10 cellular contexts compared by ENCODE assay signal in the genomic region with DNA sequence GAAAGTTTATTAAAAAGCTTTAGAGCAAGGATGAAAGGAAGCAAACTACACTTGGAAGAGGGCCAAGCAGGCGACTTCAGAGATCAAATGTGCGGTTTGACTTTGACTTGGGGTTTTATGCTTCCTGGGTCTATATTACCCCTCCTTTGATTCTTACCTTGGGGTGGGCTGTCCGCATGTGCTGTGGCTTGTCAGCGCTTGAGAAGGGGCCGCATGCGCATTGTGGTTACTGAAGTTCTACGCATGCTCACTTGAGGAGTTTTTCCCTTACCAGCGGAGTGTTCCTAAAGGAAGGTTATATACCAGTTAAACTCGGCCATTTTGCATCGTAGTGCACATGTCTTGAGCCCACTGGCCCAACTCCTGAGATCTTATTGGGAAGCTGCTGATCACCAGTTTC.
A peak's percentile ranks its signal among the peaks of the same experiment; 100 is the strongest.
DNase-seq lines count a peak whose midpoint lies in the region; ATAC-seq and TF ChIP-seq lines count a peak whose summit lies in the region.
"Had no signal": no experiment of that assay in that cellular context is flagged by ENCODE, and none has a peak within 500 bp of the region (broad histone marks: within the 10 kb centered on the region; RNA-seq: fewer than 3 reads in every experiment).

No MANE protein-coding gene starts in this region.

- peaks cover 16% of the 10 kb centered on the region for H3K4me1 ChIP-seq in DOHH2 (ENCODE audit: control insufficient read depth, low read length)
- H3K4me1 ChIP-seq: right lobe of liver had no signal

- H3K9me3 ChIP-seq in DOHH2 (ENCODE audit: control insufficient read depth, insufficient read depth, low read length): no peaks in the 10 kb centered on the region
- H3K9me3 ChIP-seq: right lobe of liver had no signal

- no peaks in the 10 kb centered on the region for H3K9me2 ChIP-seq in DOHH2 (replicated peaks; ENCODE audit: control insufficient read depth, low read length)

- H3K9me3 Mint-ChIP-seq in central memory CD8-positive, alpha-beta T cell: no peaks in the 10 kb centered on the region

- H3K27me3 Mint-ChIP-seq in central memory CD8-positive, alpha-beta T cell: no peaks in the 10 kb centered on the region

- H3K4me2 ChIP-seq in DOHH2 (ENCODE audit: low read length): peak overlapping the region; percentile 31; the same call in 1 of the 2 replicates

- H3F3A ChIP-seq in DOHH2 (ENCODE audit: control insufficient read depth, insufficient read depth): no peaks in the 10 kb centered on the region

- peak overlapping the region; percentile 74 for H3K27ac Mint-ChIP-seq in central memory CD8-positive, alpha-beta T cell (ENCODE audit: low read depth)

- no peaks in the 10 kb centered on the region for H3K36me3 ChIP-seq in DOHH2 (ENCODE audit: control insufficient read depth, low read length)
- H3K36me3 ChIP-seq: right lobe of liver had no signal

- no peak overlapping the region for H3K27ac ChIP-seq in DOHH2 (ENCODE audit: low read depth, low read length)
- H3K27ac ChIP-seq: right lobe of liver had no signal

- H3K4me1 Mint-ChIP-seq in central memory CD8-positive, alpha-beta T cell: peaks cover 20% of the 10 kb centered on the region

- H3K4me3 ChIP-seq in DOHH2 (ENCODE audit: low read length): no peak overlapping the region
- H3K4me3 ChIP-seq: right lobe of liver had no signal

- no peaks in the 10 kb centered on the region for H3K79me2 ChIP-seq in DOHH2 (ENCODE audit: control insufficient read depth, low read length)

- DNase-seq in activated CD4-positive, alpha-beta T cell treated with anti-CD3 and anti-CD28 coated beads, Interleukin-2, amount 50 U/mL, for 1 hour: peak; percentile 60
- DNase-seq in central memory CD8-positive, alpha-beta T cell (ENCODE audit: low spot score in 2 of 2): peak; percentile 43 to 61
- peak; percentile 56 for DNase-seq in stimulated activated CD4-positive, alpha-beta T cell treated with anti-CD3 and anti-CD28 coated beads, Interleukin-4, amount 100 ng/mL, for 1 hour
- DNase-seq in NCI-H2029 treated with DMSO at 0.1 percent for 48 hours (lab: John Stamatoyannopoulos, UW) (no peak), NCI-H774 (lab: John Stamatoyannopoulos, UW) (no peak)
- DNase-seq: right lobe of liver, SHP77 had no signal

- peak; percentile 85 for ATAC-seq in central memory CD8-positive, alpha-beta T cell (replicated peaks; ENCODE audit: extremely low read depth, poor library complexity, severe bottlenecking)
- ATAC-seq in HG02588 (IDR thresholded peaks at IDR 0.05; ENCODE audit: unreplicated experiment) (no peak), HG03342 (IDR thresholded peaks at IDR 0.05; ENCODE audit: unreplicated experiment) (no peak)

- no peaks in the 10 kb centered on the region for H3K27me3 ChIP-seq in DOHH2 (ENCODE audit: control insufficient read depth, low read length)
- H3K27me3 ChIP-seq: right lobe of liver had no signal

- H3K36me3 Mint-ChIP-seq in central memory CD8-positive, alpha-beta T cell (ENCODE audit: insufficient read depth): peaks cover 1% of the 10 kb centered on the region

- peak overlapping the region; percentile 63 for H3K4me3 Mint-ChIP-seq in central memory CD8-positive, alpha-beta T cell

- no peak for TF ChIP-seq CTCF in DOHH2 (IDR thresholded peaks at IDR 0.05; ENCODE audit: low read depth, low read length, poor library complexity, severe bottlenecking)

- H4K20me1 ChIP-seq in DOHH2 (ENCODE audit: control insufficient read depth, insufficient read depth, low read depth, low read length): no peaks in the 10 kb centered on the region

Comparison
In these comparisons a context has a peak if more than half of its experiments do, and no peak if none do; other contexts are left out.
1. DNase-seq: peak in activated CD4-positive, alpha-beta T cell treated with anti-CD3 and anti-CD28 coated beads, Interleukin-2, amount 50 U/mL, for 1 hour (single experiment), central memory CD8-positive, alpha-beta T cell (2 of 2) and stimulated activated CD4-positive, alpha-beta T cell treated with anti-CD3 and anti-CD28 coated beads, Interleukin-4, amount 100 ng/mL, for 1 hour (single experiment); none in NCI-H2029 treated with DMSO at 0.1 percent for 48 hours (single experiment) and NCI-H774 (single experiment).